Comparison of ENCODE assay signal across 8 cellular contexts in genomic region chrX:72572248-72573157, GRCh38. TPM values are rescaled to one million over a fixed set of nuclear protein-coding genes. Genes with fewer than 3 reads are reported as not detected.
DNase-seq lines count a peak whose midpoint lies in the region; ATAC-seq and TF ChIP-seq lines count a peak whose summit lies in the region.

HDAC8 (minus strand) TSS chrX:72572843; CDS start chrX:72572761, 82 bp downstream.

- peak; percentile 80 to 82 for ATAC-seq in CD4-positive, CD25-positive, alpha-beta regulatory T cell (ENCODE audit: low read depth in 2 of 2)
- ATAC-seq in GM19328 (IDR thresholded peaks at IDR 0.05; ENCODE audit: unreplicated experiment) (peak; percentile 98), HG03442 (IDR thresholded peaks at IDR 0.05; ENCODE audit: unreplicated experiment) (peak; percentile 97), left lung (peak; percentile 95)

- peak within 1 kb of the TSS; percentile 87 to 96 (median 94) for H3K27ac Mint-ChIP-seq in CD4-positive, CD25-positive, alpha-beta regulatory T cell

- peak; percentile 19 to 83 (median 53) for DNase-seq in CD4-positive, CD25-positive, alpha-beta regulatory T cell
- DNase-seq in NCI-H446 treated with DMSO at 0.1 percent for 48 hours (lab: John Stamatoyannopoulos, UW) (peak; percentile 74), dermis blood vessel endothelial cell (peak; percentile 84), left lung (peak; percentile 69 to 70)
- DNase-seq in activated CD4-positive, CD25-positive, alpha-beta regulatory T cell treated with anti-CD3 and anti-CD28 coated beads, Interleukin-2, amount 50 U/mL, for 72 hours, result peak; percentile 33
- DNase-seq in stimulated activated CD4-positive, alpha-beta T cell treated with anti-CD3 and anti-CD28 coated beads, Interleukin-4, amount 100 ng/mL, for 1 hour, result peak; percentile 28

- peaks cover 2 to 14% (median 5%) of the 10 kb centered on the region in 4 donors for H3K4me1 Mint-ChIP-seq in CD4-positive, CD25-positive, alpha-beta regulatory T cell

- peak within 1 kb of the TSS; percentile 90 to 96 (median 94) for H3K4me3 Mint-ChIP-seq in CD4-positive, CD25-positive, alpha-beta regulatory T cell

- peaks cover 6% of the 10 kb centered on the region for H3K36me3 ChIP-seq in CD4-positive, CD25-positive, alpha-beta regulatory T cell (ENCODE audit: control insufficient read depth, insufficient read depth, low read length)
- H3K36me3 ChIP-seq in left lung, result peaks cover 0 to 10% of the 10 kb centered on the region in 2 donors

- TF ChIP-seq CTCF in left lung (IDR thresholded peaks at IDR 0.05), result no peak

- peak within 1 kb of the TSS; percentile 96 for H3K4me3 ChIP-seq in CD4-positive, CD25-positive, alpha-beta regulatory T cell (ENCODE audit: low read depth, low read length)
- H3K4me3 ChIP-seq in left lung, result peak within 1 kb of the TSS; percentile 27 to 53

- H3K27me3 ChIP-seq in CD4-positive, CD25-positive, alpha-beta regulatory T cell (ENCODE audit: control insufficient read depth, insufficient read depth, low read length), result no peaks in the 10 kb centered on the region
- H3K27me3 ChIP-seq in left lung, result no peaks in the 10 kb centered on the region

- peaks cover 4% of the 10 kb centered on the region for H3K27me3 Mint-ChIP-seq in CD4-positive, CD25-positive, alpha-beta regulatory T cell

- H3K9me3 ChIP-seq in CD4-positive, CD25-positive, alpha-beta regulatory T cell (ENCODE audit: control insufficient read depth in 2 of 2, low read length in 2 of 2), result no peaks in the 10 kb centered on the region
- no peaks in the 10 kb centered on the region for H3K9me3 ChIP-seq in left lung

- no peak within 1 kb of the TSS for H3K27ac ChIP-seq in CD4-positive, CD25-positive, alpha-beta regulatory T cell (ENCODE audit: insufficient read depth, low read length, poor library complexity, severe bottlenecking)
- peak within 1 kb of the TSS; percentile 37 to 75 for H3K27ac ChIP-seq in left lung

- no peaks in the 10 kb centered on the region for H3K9me3 Mint-ChIP-seq in CD4-positive, CD25-positive, alpha-beta regulatory T cell

- H3K4me1 ChIP-seq in CD4-positive, CD25-positive, alpha-beta regulatory T cell (ENCODE audit: control insufficient read depth, insufficient read depth, low read length, poor library complexity, severe bottlenecking), result no peaks in the 10 kb centered on the region
- H3K4me1 ChIP-seq in left lung, result peaks cover 0 to 3% of the 10 kb centered on the region in 2 donors

- intact Hi-C loops in left lung (cut with DNase I), result no loop called here

- peaks cover 7% of the 10 kb centered on the region for H3K36me3 Mint-ChIP-seq in CD4-positive, CD25-positive, alpha-beta regulatory T cell

RNA-seq across cellular contexts. Expression of gene HDAC8, which starts in this region (rescaled TPM):
- 21.7 TPM for total RNA-seq in CD4-positive, CD25-positive, alpha-beta regulatory T cell
- polyA plus RNA-seq in CD4-positive, CD25-positive, alpha-beta regulatory T cell, result 10 to 100 TPM; 14.0 to 22.4 (median 16.1) TPM
- total RNA-seq in dermis blood vessel endothelial cell (26.5 and 32.8 TPM in 2 replicates), left lung (10 to 100 TPM; 28.7 to 33.2 TPM)

Comparison
In these comparisons a context has a peak if more than half of its experiments do, and no peak if none do; other contexts are left out.
1. DNase-seq: peak in every context shown above with its lines; median percentile 84 in dermis blood vessel endothelial cell; 74 in NCI-H446 treated with DMSO at 0.1 percent for 48 hours; 70 in left lung; 53 in CD4-positive, CD25-positive, alpha-beta regulatory T cell; 33 in activated CD4-positive, CD25-positive, alpha-beta regulatory T cell treated with anti-CD3 and anti-CD28 coated beads, Interleukin-2, amount 50 U/mL, for 72 hours; 28 in stimulated activated CD4-positive, alpha-beta T cell treated with anti-CD3 and anti-CD28 coated beads, Interleukin-4, amount 100 ng/mL, for 1 hour.